ENCODE assay signal across 26 cellular contexts in genomic region chr10:33025910-33026309, GRCh38.
DNase-seq lines count a peak whose midpoint lies in the region; ATAC-seq and TF ChIP-seq lines count a peak whose summit lies in the region.
"Had no signal": no experiment of that assay in that cellular context is flagged by ENCODE, and none has a peak within 500 bp of the region (broad histone marks: within the 10 kb centered on the region; RNA-seq: fewer than 3 reads in every experiment).

No MANE protein-coding gene starts in this region.

- H3K27ac Mint-ChIP-seq in T-helper 17 cell = peak overlapping the region; percentile 98
- peak overlapping the region; percentile 64 for H3K27ac Mint-ChIP-seq in memory B cell
- H3K27ac Mint-ChIP-seq: CD14-positive monocyte had no signal

- ATAC-seq in left cardiac atrium (no peak), T-helper 17 cell (no peak), memory B cell (ENCODE audit: low read depth) (no peak)

- intact Hi-C loops in left ventricle myocardium inferior (cut with micrococcal nuclease) (no loop called here), left cardiac atrium (cut with DNase I) (no loop called here), tibial artery (cut with DNase I; ENCODE audit: low total_unique reads) (no loop called here), thyroid gland (cut with DNase I) (no loop called here)

- H3K4me3 Mint-ChIP-seq in T-helper 17 cell (no peak overlapping the region), memory B cell (no peak overlapping the region)
- H3K4me3 Mint-ChIP-seq: CD14-positive monocyte, H9 had no signal

- DNase-seq in left ventricle myocardium inferior (no peak), left cardiac atrium (no peak), T-helper 17 cell (no peak), memory B cell (ENCODE audit: low spot score in 2 of 2) (no peak), tibial artery (no peak), thyroid gland (no peak), RKO (ENCODE audit: low spot score) (no peak), ecto neural progenitor cell (ENCODE audit: low spot score) (no peak)
- DNase-seq: 8988T, ACHN, BE2C, COR-L47, DMS53, GM23248, H9, KBM-7, NCI-H1105 treated with DMSO at 0.1 percent for 48 hours, NCI-H146, NCI-H1930, NCI-H2107, NCI-H446, NCI-H526 treated with DMSO at 0.1 percent for 48 hours, PC-9, SHP77 treated with DMSO at 0.1 percent for 48 hours had no signal

- H3K36me3 ChIP-seq in left ventricle myocardium inferior = no peaks in the 10 kb centered on the region
- no peaks in the 10 kb centered on the region for H3K36me3 ChIP-seq in tibial artery
- H3K36me3 ChIP-seq in thyroid gland = no peaks in the 10 kb centered on the region
- H3K36me3 ChIP-seq: BE2C had no signal

- H3K27me3 ChIP-seq in left ventricle myocardium inferior (ENCODE audit: low read depth) = no peaks in the 10 kb centered on the region
- no peaks in the 10 kb centered on the region for H3K27me3 ChIP-seq in tibial artery
- no peaks in the 10 kb centered on the region for H3K27me3 ChIP-seq in thyroid gland
- H3K27me3 ChIP-seq: BE2C had no signal

- no peak overlapping the region for H3K4me3 ChIP-seq in left ventricle myocardium inferior
- no peak overlapping the region for H3K4me3 ChIP-seq in tibial artery
- H3K4me3 ChIP-seq in thyroid gland (replicated peaks in 1 of 3) = no peak overlapping the region
- H3K4me3 ChIP-seq: GM23248, PC-9 had no signal

- TF ChIP-seq CTCF in left ventricle myocardium inferior (IDR thresholded peaks at IDR 0.05; ENCODE audit: borderline replicate concordance) = no peak
- no peak for TF ChIP-seq CTCF in tibial artery (IDR thresholded peaks at IDR 0.05)
- TF ChIP-seq CTCF in thyroid gland (IDR thresholded peaks at IDR 0.05) = no peak

- no peaks in the 10 kb centered on the region for H3K27me3 Mint-ChIP-seq in T-helper 17 cell
- H3K27me3 Mint-ChIP-seq in memory B cell = no peaks in the 10 kb centered on the region

- H3K4me1 Mint-ChIP-seq in T-helper 17 cell (peaks cover 32% of the 10 kb centered on the region), memory B cell (peaks cover 24% of the 10 kb centered on the region)
- H3K4me1 Mint-ChIP-seq: CD14-positive monocyte had no signal

- H3K9me3 ChIP-seq in left ventricle myocardium inferior (replicated peaks) = no peaks in the 10 kb centered on the region
- H3K9me3 ChIP-seq in T-helper 17 cell (ENCODE audit: control insufficient read depth, low read length, poor library complexity, severe bottlenecking) = no peaks in the 10 kb centered on the region
- no peaks in the 10 kb centered on the region for H3K9me3 ChIP-seq in tibial artery
- no peaks in the 10 kb centered on the region for H3K9me3 ChIP-seq in thyroid gland
- H3K9me3 ChIP-seq: BE2C had no signal

- H3K36me3 Mint-ChIP-seq in T-helper 17 cell (ENCODE audit: low read depth) (peaks cover 2% of the 10 kb centered on the region), memory B cell (no peaks in the 10 kb centered on the region)
- H3K36me3 Mint-ChIP-seq: CD14-positive monocyte had no signal

- no peaks in the 10 kb centered on the region for H3K9me3 Mint-ChIP-seq in memory B cell
- H3K9me3 Mint-ChIP-seq: H9 had no signal

- H3K27ac ChIP-seq in left ventricle myocardium inferior (replicated peaks) (peak overlapping the region; percentile 37), tibial artery (peak overlapping the region; percentile 59 to 61), thyroid gland (no peak overlapping the region)
- H3K27ac ChIP-seq: GM23248, PC-9, RWPE1 had no signal

- peaks cover 7% of the 10 kb centered on the region for H3K4me1 ChIP-seq in left ventricle myocardium inferior
- peaks cover 0 to 22% (median 10%) of the 10 kb centered on the region in 4 donors for H3K4me1 ChIP-seq in tibial artery
- H3K4me1 ChIP-seq in thyroid gland = no peaks in the 10 kb centered on the region
- H3K4me1 ChIP-seq: BE2C had no signal

- 86 to 88% methylated on average over 4 of the region's 4 CpGs for WGBS in thyroid gland, 2 donors

- TF ChIP-seq POLR2A in thyroid gland (IDR thresholded peaks at IDR 0.05) = no peak

Comparison
In these comparisons a context has a peak if more than half of its experiments do, and no peak if none do; other contexts are left out.
1. H3K27ac ChIP-seq: peak in left ventricle myocardium inferior (single experiment) and tibial artery (2 of 2); none in thyroid gland (0 of 3).